ENCODE assay signal across 17 cellular contexts in the genomic region with DNA sequence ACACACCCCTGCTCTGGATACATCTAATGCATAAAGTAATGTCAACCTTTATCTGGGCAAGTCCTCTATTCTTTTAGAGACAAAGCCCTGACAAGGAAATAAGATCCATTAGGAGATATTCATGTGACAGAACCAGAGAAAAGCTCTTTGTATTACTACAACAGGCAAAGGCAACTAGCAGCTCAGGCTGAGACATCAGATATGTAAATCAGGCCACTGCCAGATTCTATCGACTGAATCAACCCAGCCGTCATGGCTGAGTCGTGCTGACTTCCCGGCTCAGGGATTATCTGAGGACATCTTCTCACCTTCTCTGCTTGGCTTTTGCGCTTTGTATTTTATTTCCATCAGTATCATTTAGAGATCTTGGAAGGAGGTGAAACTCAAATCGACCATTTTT.
DNase-seq lines count a peak whose midpoint lies in the region; TF ChIP-seq lines count a peak whose summit lies in the region.
"Had no signal": no experiment of that assay in that cellular context is flagged by ENCODE, and none has a peak within 500 bp of the region (broad histone marks: within the 10 kb centered on the region; RNA-seq: fewer than 3 reads in every experiment).

No MANE protein-coding gene starts in this region.

- no peaks in the 10 kb centered on the region for H3K9me3 ChIP-seq in breast epithelium
- H3K9me3 ChIP-seq: A549 had no signal

- TF ChIP-seq POLR2A in breast epithelium (IDR thresholded peaks at IDR 0.05): no peak

- no peaks in the 10 kb centered on the region for H3K36me3 Mint-ChIP-seq in MCF 10A (ENCODE audit: insufficient read depth, unreplicated experiment)
- H3K36me3 Mint-ChIP-seq: natural killer cell treated with Interleukin-12 subunit alpha and Interleukin-12 subunit beta and Interleukin-15 and Interleukin-18, amount 100 ng/mL, for 72 hours; type B pancreatic cell had no signal

- POLR2A ChIA-PET in MCF 10A (lab: Yijun Ruan, JAX): interaction anchor here (0.6 to 1.5 kb wide), 4 partner anchors 9 to 289 kb away, joined by 3 to 4 read pairs (median 3); no protein-coding TSS in a partner anchor

- H3K27ac ChIP-seq in breast epithelium (no peak overlapping the region), caudate nucleus (ENCODE audit: low read depth, low read length) (peak overlapping the region; percentile 46)
- H3K27ac ChIP-seq: A549, RWPE1 had no signal

- H3K4me3 ChIP-seq in breast epithelium (no peak overlapping the region), kidney epithelial cell (ENCODE audit: low read depth, low read length) (no peak overlapping the region)
- H3K4me3 ChIP-seq: A549 had no signal

- intact Hi-C loops in MCF 10A (cut with micrococcal nuclease): no loop called here
- intact Hi-C loops in breast epithelium (cut with DNase I; ENCODE audit: low total_unique reads): no loop called here

- BruUV-seq in MCF 10A (replicated peaks; lab: Mats Ljungman, UMichigan): no TSS peak

- peaks cover 11% of the 10 kb centered on the region for H3K4me1 Mint-ChIP-seq in MCF 10A (ENCODE audit: insufficient read depth, unreplicated experiment)

- H3K27ac Mint-ChIP-seq in MCF 10A (ENCODE audit: low read depth, unreplicated experiment): no peak overlapping the region
- H3K27ac Mint-ChIP-seq: natural killer cell treated with Interleukin-12 subunit alpha and Interleukin-12 subunit beta and Interleukin-15 and Interleukin-18, amount 100 ng/mL, for 72 hours; type B pancreatic cell had no signal

- H3K27me3 Mint-ChIP-seq in MCF 10A (ENCODE audit: insufficient read depth, unreplicated experiment): no peaks in the 10 kb centered on the region
- H3K27me3 Mint-ChIP-seq: natural killer cell treated with Interleukin-12 subunit alpha and Interleukin-12 subunit beta and Interleukin-15 and Interleukin-18, amount 100 ng/mL, for 72 hours had no signal

- no peaks in the 10 kb centered on the region for H3K4me1 ChIP-seq in breast epithelium
- H3K4me1 ChIP-seq: A549 had no signal

- no peaks in the 10 kb centered on the region for H3K9me3 Mint-ChIP-seq in MCF 10A (ENCODE audit: unreplicated experiment)
- H3K9me3 Mint-ChIP-seq: natural killer cell treated with Interleukin-12 subunit alpha and Interleukin-12 subunit beta and Interleukin-15 and Interleukin-18, amount 100 ng/mL, for 72 hours had no signal

- H3K36me3 ChIP-seq in breast epithelium (no peaks in the 10 kb centered on the region), kidney epithelial cell (ENCODE audit: control insufficient read depth, insufficient read depth, low read length) (no peaks in the 10 kb centered on the region)

- CTCF ChIA-PET in MCF 10A (lab: Yijun Ruan, JAX): interaction anchor here (0.9 kb wide), 1 partner anchor 13 kb away, joined by 3 read pairs; no protein-coding TSS in a partner anchor

- no peak overlapping the region for H3K4me3 Mint-ChIP-seq in MCF 10A (ENCODE audit: unreplicated experiment)
- H3K4me3 Mint-ChIP-seq: natural killer cell treated with Interleukin-12 subunit alpha and Interleukin-12 subunit beta and Interleukin-15 and Interleukin-18, amount 100 ng/mL, for 72 hours; type B pancreatic cell had no signal

- DNase-seq in MCF 10A (ENCODE audit: unreplicated experiment) (peak; percentile 9), breast epithelium (ENCODE audit: low spot score in 2 of 2) (no peak), caudate nucleus (lab: John Stamatoyannopoulos, UW) (peak in 46 of 61 donors; percentile 1 to 85 (median 40)), kidney epithelial cell (ENCODE audit: low read depth) (peak; percentile 18), HuH-7 (ENCODE audit: low spot score) (no peak), NCI-H748 (lab: John Stamatoyannopoulos, UW; ENCODE audit: unreplicated experiment) (no peak)
- no peak for DNase-seq in activated CD4-positive, alpha-beta T cell treated with anti-CD3 and anti-CD28 coated beads for 4 hours
- DNase-seq in activated naive CD4-positive, alpha-beta T cell treated with anti-CD3 and anti-CD28 coated beads, Interleukin-2, amount 50 U/mL, for 16 hours: no peak
- DNase-seq: activated naive CD4-positive, alpha-beta T cell treated with Interleukin-2 at 50 U/mL for 16 hours; cerebellar nuclear complex; erythroblast; NCI-H510A; T1000 had no signal

- no peak for TF ChIP-seq CTCF in MCF 10A (IDR thresholded peaks at IDR 0.05; ENCODE audit: unreplicated experiment)
- no peak for TF ChIP-seq CTCF in breast epithelium (IDR thresholded peaks at IDR 0.05)
- TF ChIP-seq CTCF in kidney epithelial cell (IDR thresholded peaks at IDR 0.05; ENCODE audit: insufficient read depth, low read length, poor library complexity, severe bottlenecking): no peak

- no peaks in the 10 kb centered on the region for H3K27me3 ChIP-seq in breast epithelium
- H3K27me3 ChIP-seq in kidney epithelial cell (ENCODE audit: control insufficient read depth, insufficient read depth, low read length): no peaks in the 10 kb centered on the region

Comparison
In these comparisons a context has a peak if more than half of its experiments do, and no peak if none do; other contexts are left out.
1. DNase-seq: peak in MCF 10A (single experiment), caudate nucleus (46 of 61) and kidney epithelial cell (single experiment); none in breast epithelium (0 of 2), activated CD4-positive, alpha-beta T cell treated with anti-CD3 and anti-CD28 coated beads for 4 hours (0 of 2), HuH-7 (single experiment), activated naive CD4-positive, alpha-beta T cell treated with anti-CD3 and anti-CD28 coated beads, Interleukin-2, amount 50 U/mL, for 16 hours (single experiment) and NCI-H748 (single experiment).